In genomic region chr1:106268070-106268469, GRCh38 we compare ENCODE assay signal across 11 cellular contexts.
DNase-seq lines count a peak whose midpoint lies in the region; ATAC-seq, FAIRE-seq and TF ChIP-seq lines count a peak whose summit lies in the region.
"Had no signal": no experiment of that assay in that cellular context is flagged by ENCODE, and none has a peak within 500 bp of the region (broad histone marks: within the 10 kb centered on the region; RNA-seq: fewer than 3 reads in every experiment).

No MANE protein-coding gene starts in this region.

- dilution Hi-C loops in keratinocyte (cut with MboI; ENCODE audit: extremely low pct_ligation_motif_present, low sequenced_read_pairs), result no loop called here

- no peak overlapping the region for H3K27ac Mint-ChIP-seq in CD14-positive monocyte
- H3K27ac Mint-ChIP-seq: activated T-helper 17 cell treated with anti-CD3 and anti-CD28 coated beads, Interleukin-2, amount 50 U/mL, for 72 hours had no signal

- no peak overlapping the region for H2BK120ac ChIP-seq in trophoblast cell (ENCODE audit: insufficient read depth, low read length, poor library complexity)

- H3K27me3 ChIP-seq in keratinocyte (ENCODE audit: control insufficient read depth, extremely low read depth, insufficient read depth, low read length), result no peaks in the 10 kb centered on the region
- no peaks in the 10 kb centered on the region for H3K27me3 ChIP-seq in trophoblast cell (ENCODE audit: insufficient read depth, low read length)

- no peak overlapping the region for H2BK5ac ChIP-seq in trophoblast cell (ENCODE audit: low read depth, low read length, poor library complexity)

- H3K9me3 ChIP-seq in keratinocyte (ENCODE audit: control insufficient read depth, low read depth, low read length) (no peaks in the 10 kb centered on the region), trophoblast cell (ENCODE audit: insufficient read depth, low read depth, low read length) (no peaks in the 10 kb centered on the region)

- H4K8ac ChIP-seq in trophoblast cell (ENCODE audit: low read depth, low read length), result no peak overlapping the region

- FAIRE-seq in D721Med (lab: Jason Lieb, UNC) (peak; percentile 55), keratinocyte (lab: Jason Lieb, UNC) (no peak)

- no peaks in the 10 kb centered on the region for H3K27me3 Mint-ChIP-seq in CD14-positive monocyte (ENCODE audit: low read depth in 3 of 3)
- H3K27me3 Mint-ChIP-seq: activated T-helper 17 cell treated with anti-CD3 and anti-CD28 coated beads, Interleukin-2, amount 50 U/mL, for 72 hours had no signal

- no peak overlapping the region for H3K23ac ChIP-seq in trophoblast cell (ENCODE audit: low read length)

- no peak overlapping the region for H3K27ac ChIP-seq in keratinocyte (ENCODE audit: control insufficient read depth, insufficient read depth, low read length)
- H3K27ac ChIP-seq in trophoblast cell (ENCODE audit: low read depth, low read length), result no peak overlapping the region

- in situ Hi-C loops in SK-MEL-5 (cut with HindIII; ENCODE audit: low pct_unique_long_range_greater_than_20kb, low sequenced_read_pairs), result no loop called here

- H3K36me3 ChIP-seq in keratinocyte (ENCODE audit: control insufficient read depth in 2 of 2, extremely low read depth in 1 of 2, insufficient read depth in 2 of 2, low read length in 2 of 2) (no peaks in the 10 kb centered on the region), trophoblast cell (ENCODE audit: control insufficient read depth in 1 of 2, insufficient read depth in 2 of 2, low read length in 2 of 2) (no peaks in the 10 kb centered on the region)

- H3K4me3 Mint-ChIP-seq in CD14-positive monocyte, result no peak overlapping the region
- H3K4me3 Mint-ChIP-seq: activated T-helper 17 cell treated with anti-CD3 and anti-CD28 coated beads, Interleukin-2, amount 50 U/mL, for 72 hours had no signal

- no peak overlapping the region for H3K4me3 ChIP-seq in keratinocyte (ENCODE audit: control insufficient read depth in 2 of 3, extremely low read depth in 1 of 3, insufficient read depth in 2 of 3, low read depth in 1 of 3, low read length in 3 of 3)
- H3K4me3 ChIP-seq in trophoblast cell (ENCODE audit: low read depth, low read length), result no peak overlapping the region

- DNase-seq in D721Med (ENCODE audit: insufficient read length, low spot score), result no peak
- peak; percentile 3 for DNase-seq in HuH-7.5 (ENCODE audit: low spot score)
- DNase-seq in SK-MEL-5 (ENCODE audit: low read depth, low spot score), result peak; percentile 47
- DNase-seq in keratinocyte (ENCODE audit: low read depth, low spot score), result no peak
- no peak for DNase-seq in cerebellar nuclear complex (lab: John Stamatoyannopoulos, UW)
- DNase-seq in trophoblast cell, result no peak
- DNase-seq in CD14-positive monocyte (ENCODE audit: low spot score), result no peak
- DNase-seq: GF-D8 had no signal

- H3K9ac ChIP-seq in keratinocyte (ENCODE audit: control insufficient read depth, extremely low read depth, insufficient read depth, low read length), result no peak overlapping the region
- no peak overlapping the region for H3K9ac ChIP-seq in trophoblast cell (ENCODE audit: low read length)

- H3K4me1 ChIP-seq in keratinocyte (ENCODE audit: control insufficient read depth, extremely low read depth, insufficient read depth, low read length) (peaks cover 10% of the 10 kb centered on the region), trophoblast cell (ENCODE audit: control insufficient read depth in 1 of 2, insufficient read depth in 2 of 2, low read length in 2 of 2) (no peaks in the 10 kb centered on the region)

- no CpG with 5 or more reads among the region's 5 CpGs for WGBS in trophoblast cell (ENCODE audit: extremely low coverage, insufficient coverage, insufficient read length)

- H3K9me3 Mint-ChIP-seq in CD14-positive monocyte, result peaks cover 0 to 7% (median 2%) of the 10 kb centered on the region in 7 donors

- H2AFZ ChIP-seq in keratinocyte (ENCODE audit: control insufficient read depth, low read length), result no peak overlapping the region
- H2AFZ ChIP-seq in trophoblast cell (ENCODE audit: insufficient read depth, low read length, poor library complexity), result no peak overlapping the region

- no peak overlapping the region for H2BK12ac ChIP-seq in trophoblast cell (ENCODE audit: low read length)

- H3K79me2 ChIP-seq in keratinocyte (ENCODE audit: control insufficient read depth, insufficient read depth, low read length), result no peaks in the 10 kb centered on the region
- no peaks in the 10 kb centered on the region for H3K79me2 ChIP-seq in trophoblast cell (ENCODE audit: control insufficient read depth, insufficient read depth, low read length, poor library complexity)

- no peak overlapping the region for H4K12ac ChIP-seq in trophoblast cell (ENCODE audit: low read depth, low read length)

- no peaks in the 10 kb centered on the region for H4K20me1 ChIP-seq in keratinocyte (ENCODE audit: control insufficient read depth, extremely low read depth, insufficient read depth, low read length)

- no peak overlapping the region for H3K4ac ChIP-seq in trophoblast cell (ENCODE audit: low read depth, low read length)

- no peaks in the 10 kb centered on the region for H3K9me1 ChIP-seq in keratinocyte (ENCODE audit: control insufficient read depth, extremely low read depth, insufficient read depth, low read length)

- intact Hi-C loops in CD14-positive monocyte (cut with micrococcal nuclease), result no loop called here

- no peak overlapping the region for H3K14ac ChIP-seq in trophoblast cell (ENCODE audit: low read length)

- H3K79me1 ChIP-seq in trophoblast cell (ENCODE audit: low read length), result no peaks in the 10 kb centered on the region

- H3K4me2 ChIP-seq in keratinocyte (ENCODE audit: control insufficient read depth, extremely low read depth, insufficient read depth, low read depth, low read length), result no peak overlapping the region
- H3K4me2 ChIP-seq in trophoblast cell (ENCODE audit: low read length), result no peak overlapping the region

- no peak overlapping the region for H3K18ac ChIP-seq in trophoblast cell (ENCODE audit: low read length)

- H2AK5ac ChIP-seq in trophoblast cell (ENCODE audit: low read length), result no peak overlapping the region

- H3K4me1 Mint-ChIP-seq in CD14-positive monocyte, result no peaks in the 10 kb centered on the region
- H3K4me1 Mint-ChIP-seq: activated T-helper 17 cell treated with anti-CD3 and anti-CD28 coated beads, Interleukin-2, amount 50 U/mL, for 72 hours had no signal

- ATAC-seq in GM21360 (IDR thresholded peaks at IDR 0.05; ENCODE audit: unreplicated experiment), result no peak
- ATAC-seq: activated T-helper 17 cell treated with anti-CD3 and anti-CD28 coated beads, Interleukin-2, amount 50 U/mL, for 72 hours; esophagus mucosa had no signal

- no peaks in the 10 kb centered on the region for H3K36me3 Mint-ChIP-seq in CD14-positive monocyte

- no peak overlapping the region for H4K91ac ChIP-seq in trophoblast cell (ENCODE audit: low read depth, low read length)

- TF ChIP-seq CTCF in D721Med (IDR thresholded peaks at IDR 0.05; ENCODE audit: insufficient read depth, missing control alignments) (peak; percentile 43), keratinocyte (optimal IDR thresholded peaks at IDR 0.05 in 1 of 3, IDR thresholded peaks at IDR 0.05 in 1 of 3, conservative IDR thresholded peaks at IDR 0.05 in 1 of 3; ENCODE audit: extremely low read depth in 1 of 3, insufficient read depth in 2 of 3, low read length in 3 of 3) (peak; percentile 29 to 61 (median 51)), CD14-positive monocyte (IDR thresholded peaks at IDR 0.05) (no peak)

Comparison
In these comparisons a context has a peak if more than half of its experiments do, and no peak if none do; other contexts are left out.
1. DNase-seq: peak in HuH-7.5 (single experiment) and SK-MEL-5 (single experiment); none in D721Med (single experiment), keratinocyte (single experiment), cerebellar nuclear complex (0 of 2), trophoblast cell (0 of 2) and CD14-positive monocyte (single experiment).